9 cellular contexts compared by ENCODE assay signal in genomic region chr1:13813398-13814012, GRCh38.
DNase-seq lines count a peak whose midpoint lies in the region; ATAC-seq and TF ChIP-seq lines count a peak whose summit lies in the region.
"Had no signal": no experiment of that assay in that cellular context is flagged by ENCODE, and none has a peak within 500 bp of the region (broad histone marks: within the 10 kb centered on the region; RNA-seq: fewer than 3 reads in every experiment).

No MANE protein-coding gene starts in this region.

- intact Hi-C loops in ovary (cut with DNase I), result loop anchor here in 1 of 4 donors (10.0 kb wide), 1 partner anchor 149 kb away; no protein-coding TSS in a partner anchor

- TF ChIP-seq CTCF in ovary (IDR thresholded peaks at IDR 0.05), result peak in 2 of 3 donors; percentile 29 to 37

- H3K4me3 ChIP-seq in ovary, result no peak overlapping the region

- DNase-seq in HEK293T (ENCODE audit: extremely low spot score) (peak; percentile 80), ovary (peak; percentile 55 to 74 (median 65)), cerebellum (ENCODE audit: low spot score) (no peak), NCI-H1092 treated with DMSO at 0.1 percent for 48 hours (lab: John Stamatoyannopoulos, UW) (no peak), NCI-H2107 treated with DMSO at 0.1 percent for 48 hours (lab: John Stamatoyannopoulos, UW; ENCODE audit: unreplicated experiment) (no peak)
- peak; percentile 59 for DNase-seq in activated CD4-positive, alpha-beta T cell treated with anti-CD3 and anti-CD28 coated beads, Interleukin-2, amount 10 ng/mL, durations not matched to agents 7 days and 5 days
- DNase-seq in effector memory CD8-positive, alpha-beta T cell, result peak; percentile 44 to 49 (median 48)

- H3K4me3 Mint-ChIP-seq in activated CD4-positive, alpha-beta T cell treated with anti-CD3 and anti-CD28 coated beads, Interleukin-2, amount 10 ng/mL, durations not matched to agents 7 days and 5 days, result no peak overlapping the region
- peak overlapping the region in 1 of 2 donors; percentile 3 for H3K4me3 Mint-ChIP-seq in effector memory CD8-positive, alpha-beta T cell
- H3K4me3 Mint-ChIP-seq: stimulated activated naive CD8-positive, alpha-beta T cell treated with anti-CD3 and anti-CD28 coated beads, Interleukin-15, Interleukin-2, amounts not matched to agents 100 ng/mL and 50 ng/mL, for 24 hours had no signal

- no peak overlapping the region for H3K27ac ChIP-seq in ovary

- CTCF ChIA-PET in HEK293T (lab: Yijun Ruan, JAX), result interaction anchor here (0.7 to 1.0 kb wide), 4 partner anchors 11 to 215 kb away, joined by 3 to 4 read pairs (median 3); no protein-coding TSS in a partner anchor
- CTCF ChIA-PET in activated CD4-positive, alpha-beta T cell treated with anti-CD3 and anti-CD28 coated beads, Interleukin-2, amount 10 ng/mL, durations not matched to agents 7 days and 5 days (lab: Charles Lee), result interaction anchor here (0.6 to 1.5 kb wide), 2 partner anchors 11 to 926 kb away, joined by 3 to 4 read pairs; no protein-coding TSS in a partner anchor

- H3K27me3 ChIP-seq in ovary, result no peaks in the 10 kb centered on the region

- H3K27ac Mint-ChIP-seq in activated CD4-positive, alpha-beta T cell treated with anti-CD3 and anti-CD28 coated beads, Interleukin-2, amount 10 ng/mL, durations not matched to agents 7 days and 5 days, result no peak overlapping the region
- peak overlapping the region in 1 of 2 donors; percentile 30 for H3K27ac Mint-ChIP-seq in effector memory CD8-positive, alpha-beta T cell
- H3K27ac Mint-ChIP-seq: stimulated activated naive CD8-positive, alpha-beta T cell treated with anti-CD3 and anti-CD28 coated beads, Interleukin-15, Interleukin-2, amounts not matched to agents 100 ng/mL and 50 ng/mL, for 24 hours had no signal

- no peaks in the 10 kb centered on the region for H3K36me3 Mint-ChIP-seq in activated CD4-positive, alpha-beta T cell treated with anti-CD3 and anti-CD28 coated beads, Interleukin-2, amount 10 ng/mL, durations not matched to agents 7 days and 5 days (ENCODE audit: low read depth)
- H3K36me3 Mint-ChIP-seq in effector memory CD8-positive, alpha-beta T cell (ENCODE audit: insufficient read depth), result peaks cover 15% of the 10 kb centered on the region

- POLR2A ChIA-PET in HEK293T (lab: Yijun Ruan, JAX), result interaction anchor here (0.6 kb wide), 1 partner anchor 29 kb away, joined by 3 read pairs; no protein-coding TSS in a partner anchor
- POLR2A ChIA-PET in activated CD4-positive, alpha-beta T cell treated with anti-CD3 and anti-CD28 coated beads, Interleukin-2, amount 10 ng/mL, durations not matched to agents 7 days and 5 days (lab: Charles Lee), result interaction anchor here (0.6 kb wide), 1 partner anchor 216 kb away, joined by 3 read pairs; no protein-coding TSS in a partner anchor

- H3K9me3 Mint-ChIP-seq in activated CD4-positive, alpha-beta T cell treated with anti-CD3 and anti-CD28 coated beads, Interleukin-2, amount 10 ng/mL, durations not matched to agents 7 days and 5 days, result no peaks in the 10 kb centered on the region
- H3K9me3 Mint-ChIP-seq in effector memory CD8-positive, alpha-beta T cell, result no peaks in the 10 kb centered on the region
- H3K9me3 Mint-ChIP-seq: stimulated activated naive CD8-positive, alpha-beta T cell treated with anti-CD3 and anti-CD28 coated beads, Interleukin-15, Interleukin-2, amounts not matched to agents 100 ng/mL and 50 ng/mL, for 24 hours had no signal

- H3K27me3 Mint-ChIP-seq in activated CD4-positive, alpha-beta T cell treated with anti-CD3 and anti-CD28 coated beads, Interleukin-2, amount 10 ng/mL, durations not matched to agents 7 days and 5 days, result no peaks in the 10 kb centered on the region
- no peaks in the 10 kb centered on the region for H3K27me3 Mint-ChIP-seq in effector memory CD8-positive, alpha-beta T cell
- H3K27me3 Mint-ChIP-seq: stimulated activated naive CD8-positive, alpha-beta T cell treated with anti-CD3 and anti-CD28 coated beads, Interleukin-15, Interleukin-2, amounts not matched to agents 100 ng/mL and 50 ng/mL, for 24 hours had no signal

- peaks cover 17% of the 10 kb centered on the region for H3K4me1 Mint-ChIP-seq in activated CD4-positive, alpha-beta T cell treated with anti-CD3 and anti-CD28 coated beads, Interleukin-2, amount 10 ng/mL, durations not matched to agents 7 days and 5 days
- peaks cover 29 to 44% of the 10 kb centered on the region in 2 donors for H3K4me1 Mint-ChIP-seq in effector memory CD8-positive, alpha-beta T cell (ENCODE audit: low read depth in 2 of 2)

- no peaks in the 10 kb centered on the region for H3K9me3 ChIP-seq in ovary

- peaks cover 19% of the 10 kb centered on the region for H3K4me1 ChIP-seq in ovary (ENCODE audit: insufficient read depth)

- TF ChIP-seq POLR2A in ovary (IDR thresholded peaks at IDR 0.05), result no peak

- H3K36me3 ChIP-seq in ovary, result no peaks in the 10 kb centered on the region

- peak; percentile 32 for ATAC-seq in effector memory CD8-positive, alpha-beta T cell (replicated peaks)
- ATAC-seq in GM18861 (IDR thresholded peaks at IDR 0.05; ENCODE audit: unreplicated experiment), result no peak

- TF ChIP-seq EP300 in ovary (IDR thresholded peaks at IDR 0.05), result no peak

- WGBS in ovary, 3 donors, result 53 to 62% (median 62%) methylated on average over 17 of the region's 17 CpGs

TF ChIP-seq in HEK293T, 16 proteins besides CTCF, POLR2A, EP300 and RAD21:
- TF ChIP-seq PKNOX1 (IDR thresholded peaks at IDR 0.05) (no peak), SP1 (IDR thresholded peaks at IDR 0.05) (no peak), CTBP1 (IDR thresholded peaks at IDR 0.05; ENCODE audit: borderline replicate concordance) (no peak), ARNT (IDR thresholded peaks at IDR 0.05) (no peak), TARDBP (IDR thresholded peaks at IDR 0.05) (no peak), FOXK2 (IDR thresholded peaks at IDR 0.05) (no peak)

Comparison
In these comparisons a context has a peak if more than half of its experiments do, and no peak if none do; other contexts are left out.
1. DNase-seq: peak in HEK293T (single experiment), activated CD4-positive, alpha-beta T cell treated with anti-CD3 and anti-CD28 coated beads, Interleukin-2, amount 10 ng/mL, durations not matched to agents 7 days and 5 days (single experiment), effector memory CD8-positive, alpha-beta T cell (3 of 3) and ovary (5 of 5); none in cerebellum (single experiment), NCI-H1092 treated with DMSO at 0.1 percent for 48 hours (single experiment) and NCI-H2107 treated with DMSO at 0.1 percent for 48 hours (single experiment).